Comparison of ENCODE assay signal across 6 cellular contexts in genomic region chr11:22189660-22190059, GRCh38.
"Had no signal": no experiment of that assay in that cellular context is flagged by ENCODE, and none has a peak within 500 bp of the region (broad histone marks: within the 10 kb centered on the region; RNA-seq: fewer than 3 reads in every experiment).

No MANE protein-coding gene starts in this region.

- DNase-seq: H9, HCEC 1CT had no signal

- H3K4me3 ChIP-seq: GM23338, K562 had no signal

- H3K27ac ChIP-seq: HL-60 had no signal

- ATAC-seq: GM23338, HepG2, K562 had no signal
